Comparison of ENCODE assay signal across 15 cellular contexts in the genomic region with DNA sequence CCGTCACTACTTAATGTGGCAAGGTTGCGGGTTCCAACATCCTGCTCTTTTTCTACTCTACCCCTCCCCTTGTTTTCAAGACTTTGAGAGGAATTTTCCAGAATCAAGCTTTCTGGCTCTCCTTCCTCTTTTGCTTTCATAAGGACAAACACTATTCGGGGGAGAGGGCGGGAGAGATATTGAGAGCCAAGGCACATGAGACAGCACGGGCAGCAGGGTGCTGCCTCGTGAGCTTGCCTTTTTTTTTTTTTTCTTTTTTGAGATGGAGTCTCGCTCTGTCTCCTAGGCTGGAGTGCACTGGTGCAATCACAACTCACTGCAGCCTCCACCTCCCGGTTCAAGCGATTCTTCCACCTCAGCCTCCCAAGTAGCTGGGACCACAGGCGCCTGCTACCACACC. TPM values are rescaled to one million over a fixed set of nuclear protein-coding genes. Genes with fewer than 3 reads are reported as not detected.
DNase-seq lines count a peak whose midpoint lies in the region; ATAC-seq and TF ChIP-seq lines count a peak whose summit lies in the region.
"Had no signal": no experiment of that assay in that cellular context is flagged by ENCODE, and none has a peak within 500 bp of the region (broad histone marks: within the 10 kb centered on the region; RNA-seq: fewer than 3 reads in every experiment).

No MANE protein-coding gene starts in this region.

- peak overlapping the region; percentile 85 for H3K27ac Mint-ChIP-seq in chondrocyte (ENCODE audit: unreplicated experiment)

- intact Hi-C loops in left lung (cut with DNase I): no loop called here

- H3K4me1 Mint-ChIP-seq in chondrocyte (ENCODE audit: low read depth): peaks cover 54% of the 10 kb centered on the region

- H3K4me3 Mint-ChIP-seq in chondrocyte (ENCODE audit: unreplicated experiment): no peak overlapping the region
- H3K4me3 Mint-ChIP-seq: stimulated activated naive B cell treated with anti-CD40 and anti-IgM and Interleukin-4, amounts not matched to agents 10 μg/mL and 1 μg/mL and 100 μg/mL, for 72 hours had no signal

- H3K4me3 ChIP-seq in left lung: no peak overlapping the region
- peak overlapping the region; percentile 32 for H3K4me3 ChIP-seq in thoracic aorta

- DNase-seq in NCI-H2171 treated with DMSO at 0.1 percent for 48 hours (lab: John Stamatoyannopoulos, UW) (peak; percentile 25), NCI-H2171 (lab: John Stamatoyannopoulos, UW) (no peak), chondrocyte (ENCODE audit: low spot score) (no peak), left lung (peak in 1 of 2 donors; percentile 61), thoracic aorta (ENCODE audit: low spot score) (no peak), cerebellum (ENCODE audit: low spot score) (no peak)
- DNase-seq: DMS79; left colon; NCI-H226; nucleus accumbens; stimulated activated CD4-positive, alpha-beta T cell treated with anti-CD3 and anti-CD28 coated beads, Interleukin-1b, Interleukin-23, amount 100 ng/mL, for 48 hours; stimulated activated naive B cell treated with anti-CD40 and anti-IgM and Interleukin-4, amounts not matched to agents 10 μg/mL and 1 μg/mL and 100 μg/mL, for 72 hours had no signal

- no peaks in the 10 kb centered on the region for H3K36me3 Mint-ChIP-seq in chondrocyte (ENCODE audit: low read depth)

- no peaks in the 10 kb centered on the region for H3K27me3 Mint-ChIP-seq in chondrocyte (ENCODE audit: low read depth)
- H3K27me3 Mint-ChIP-seq: stimulated activated naive B cell treated with anti-CD40 and anti-IgM and Interleukin-4, amounts not matched to agents 10 μg/mL and 1 μg/mL and 100 μg/mL, for 72 hours had no signal

- peak; percentile 46 for ATAC-seq in left lung
- peak; percentile 44 for ATAC-seq in thoracic aorta (ENCODE audit: insufficient number of reproducible peaks, low FRiP score, low read depth)
- ATAC-seq in GM18870 (IDR thresholded peaks at IDR 0.05; ENCODE audit: unreplicated experiment): no peak
- no peak for ATAC-seq in HG03159 (IDR thresholded peaks at IDR 0.05; ENCODE audit: unreplicated experiment)
- ATAC-seq: left colon; stimulated activated naive B cell treated with anti-CD40 and anti-IgM and Interleukin-4, amounts not matched to agents 10 μg/mL and 1 μg/mL and 100 μg/mL, for 72 hours had no signal

- TF ChIP-seq CTCF in chondrocyte (IDR thresholded peaks at IDR 0.05) (no peak), left lung (IDR thresholded peaks at IDR 0.05) (no peak), thoracic aorta (IDR thresholded peaks at IDR 0.05) (no peak)

- H3K9me3 ChIP-seq in left lung (no peaks in the 10 kb centered on the region), thoracic aorta (no peaks in the 10 kb centered on the region)

- H3K27ac ChIP-seq in left lung (peak overlapping the region; percentile 72 to 82), thoracic aorta (peak overlapping the region; percentile 92)
- H3K27ac ChIP-seq: RWPE1 had no signal

- H3K36me3 ChIP-seq in left lung (no peaks in the 10 kb centered on the region), thoracic aorta (no peaks in the 10 kb centered on the region)

- H3K4me1 ChIP-seq in left lung: peaks cover 0 to 88% of the 10 kb centered on the region in 2 donors
- H3K4me1 ChIP-seq in thoracic aorta (ENCODE audit: control insufficient read depth in 1 of 2, low read depth in 2 of 2): peaks cover 69 to 91% of the 10 kb centered on the region in 2 donors

- H3K9me3 Mint-ChIP-seq in chondrocyte (ENCODE audit: low read depth): no peaks in the 10 kb centered on the region
- H3K9me3 Mint-ChIP-seq: stimulated activated naive B cell treated with anti-CD40 and anti-IgM and Interleukin-4, amounts not matched to agents 10 μg/mL and 1 μg/mL and 100 μg/mL, for 72 hours had no signal

- no peaks in the 10 kb centered on the region for H3K27me3 ChIP-seq in left lung
- H3K27me3 ChIP-seq in thoracic aorta (replicated peaks; ENCODE audit: insufficient read depth): no peaks in the 10 kb centered on the region

RNA-seq across cellular contexts. Expression of a gene that starts 6.8 kb away (rescaled TPM):
- 40.3 to 46.5 TPM (median 41.6 TPM) in 3 replicates for total RNA-seq in chondrocyte
- total RNA-seq in left lung: 100 to 1,000 TPM in 1 of 2 donors, 10 to 100 TPM in 1; 41.8 to 120 TPM
- total RNA-seq in thoracic aorta: 100 to 1,000 TPM; 151 to 311 TPM
- 27.0 TPM for total RNA-seq in cerebellum

Comparison
In these comparisons a context has a peak if more than half of its experiments do, and no peak if none do; other contexts are left out.
1. ATAC-seq: peak in left lung (single experiment) and thoracic aorta (single experiment); none in GM18870 (single experiment) and HG03159 (single experiment).